ENCODE assay signal across 35 cellular contexts in genomic region chr9:114522847-114523246, GRCh38.
"Had no signal": no experiment of that assay in that cellular context is flagged by ENCODE, and none has a peak within 500 bp of the region (broad histone marks: within the 10 kb centered on the region; RNA-seq: fewer than 3 reads in every experiment).

No MANE protein-coding gene starts in this region.

- FAIRE-seq: TTC549 had no signal

- H3K9me3 Mint-ChIP-seq: activated B cell treated with CpG ODN at 0.5 μM for 24 hours; activated CD4-positive, alpha-beta memory T cell treated with anti-CD3 and anti-CD28 coated beads for 36 hours; activated CD4-positive, alpha-beta T cell treated with anti-CD3 and anti-CD28 coated beads, Interleukin-2, amount 10 ng/mL, durations not matched to agents 24 days and 14 days; activated naive CD4-positive, alpha-beta T cell treated with anti-CD3 and anti-CD28 coated beads, Interleukin-2, amount 10 ng/mL, durations not matched to agents 7 days and 5 days; activated naive CD4-positive, alpha-beta T cell treated with anti-CD3 and anti-CD28 coated beads, Interleukin-2, amount 50 U/mL, for 24 hours; activated naive CD8-positive, alpha-beta T cell treated with anti-CD3 and anti-CD28 coated beads, Interleukin-2, amount 50 U/mL, for 24 hours; activated T-cell treated with anti-CD3 and anti-CD28 coated beads, Interleukin-2, amount 50 U/mL, for 4 hours; activated T-cell treated with anti-CD3 and anti-CD28 coated beads, Interleukin-2, amount 50 U/mL, for 72 hours; activated T-helper 17 cell treated with anti-CD3 and anti-CD28 coated beads, Interleukin-2, amount 50 U/mL, for 72 hours; T-helper 2 cell treated with Interferon-gamma antibody and Interleukin-4, amounts not matched to agents 5 μg/mL and 100 μg/mL, for 36 hours had no signal

- H3K27me3 ChIP-seq: ascending aorta had no signal

- H3K27ac Mint-ChIP-seq: activated B cell treated with CpG ODN at 0.5 μM for 24 hours; activated CD4-positive, alpha-beta memory T cell treated with anti-CD3 and anti-CD28 coated beads for 36 hours; activated CD4-positive, alpha-beta T cell treated with anti-CD3 and anti-CD28 coated beads, Interleukin-2, amount 10 ng/mL, durations not matched to agents 24 days and 14 days; activated CD8-positive, alpha-beta T cell treated with anti-CD3 and anti-CD28 coated beads for 36 hours; activated naive CD4-positive, alpha-beta T cell treated with anti-CD3 and anti-CD28 coated beads, Interleukin-2, amount 10 ng/mL, durations not matched to agents 7 days and 5 days; activated naive CD4-positive, alpha-beta T cell treated with anti-CD3 and anti-CD28 coated beads, Interleukin-2, amount 50 U/mL, for 24 hours; activated naive CD8-positive, alpha-beta T cell; activated naive CD8-positive, alpha-beta T cell treated with anti-CD3 and anti-CD28 coated beads, Interleukin-2, amount 10 ng/mL, durations not matched to agents 7 days and 5 days; activated naive CD8-positive, alpha-beta T cell treated with anti-CD3 and anti-CD28 coated beads, Interleukin-2, amount 50 U/mL, for 24 hours; activated T-cell treated with anti-CD3 and anti-CD28 coated beads, Interleukin-2, amount 50 U/mL, for 72 hours; activated T-helper 1 cell treated with anti-CD3 and anti-CD28 coated beads, Interleukin-12 subunit alpha, Interleukin-12 subunit beta, Interleukin-2, Interleukin-4 antibody, amounts not matched to agents 30 ng/mL and 10 ng/mL and 1 ng/mL, durations not matched to agents 14 hours and 24 hours and 36 hours; activated T-helper 17 cell treated with anti-CD3 and anti-CD28 coated beads, Interleukin-2, amount 50 U/mL, for 72 hours; T-helper 1 cell treated with Interleukin-12 subunit alpha and Interleukin-12 subunit beta and Interleukin-4 antibody, amounts not matched to agents 30 μg/mL and 1 μg/mL, for 36 hours; T-helper 2 cell treated with Interferon-gamma antibody and Interleukin-4, amounts not matched to agents 5 μg/mL and 100 μg/mL, for 36 hours had no signal

- H3K36me3 Mint-ChIP-seq: activated CD4-positive, alpha-beta memory T cell treated with anti-CD3 and anti-CD28 coated beads for 36 hours; activated naive CD4-positive, alpha-beta T cell treated with anti-CD3 and anti-CD28 coated beads, Interleukin-2, amount 50 U/mL, for 24 hours; activated naive CD8-positive, alpha-beta T cell; brain had no signal

- ATAC-seq: activated CD8-positive, alpha-beta T cell treated with anti-CD3 and anti-CD28 coated beads for 36 hours; activated naive CD8-positive, alpha-beta T cell treated with anti-CD3 and anti-CD28 coated beads, Interleukin-2, amount 50 U/mL, for 24 hours; activated T-cell treated with anti-CD3 and anti-CD28 coated beads, Interleukin-2, amount 50 U/mL, for 4 hours; activated T-cell treated with anti-CD3 and anti-CD28 coated beads, Interleukin-2, amount 50 U/mL, for 72 hours; activated T-helper 17 cell treated with anti-CD3 and anti-CD28 coated beads, Interleukin-2, amount 50 U/mL, for 72 hours had no signal

- DNase-seq: activated B cell treated with CpG ODN at 0.5 μM for 24 hours; activated CD4-positive, alpha-beta memory T cell treated with anti-CD3 and anti-CD28 coated beads for 36 hours; activated CD4-positive, alpha-beta T cell treated with anti-CD3 and anti-CD28 coated beads for 4 hours; activated CD4-positive, alpha-beta T cell treated with anti-CD3 and anti-CD28 coated beads, Interleukin-2, amount 10 ng/mL, durations not matched to agents 24 days and 14 days; activated CD4-positive, alpha-beta T cell treated with anti-CD3 and anti-CD28 coated beads, Interleukin-2, amount 50 U/mL, for 1 hour; activated CD4-positive, alpha-beta T cell treated with anti-CD3 and anti-CD28 coated beads, Interleukin-2, amount 50 U/mL, for 4 hours; activated CD4-positive, CD25-positive, alpha-beta regulatory T cell treated with anti-CD3 and anti-CD28 coated beads, Interleukin-2, amount 50 U/mL, for 72 hours; activated CD8-positive, alpha-beta memory T cell treated with anti-CD3 and anti-CD28 coated beads, Interleukin-2, amount 50 U/mL, for 4 hours; activated CD8-positive, alpha-beta T cell treated with anti-CD3 and anti-CD28 coated beads for 36 hours; activated effector memory CD4-positive, alpha-beta T cell treated with anti-CD3 and anti-CD28 coated beads, Interleukin-2, amount 50 U/mL, for 16 hours; activated gamma-delta T cell treated with Interleukin-2 at 50 U/mL for 16 hours; activated naive CD4-positive, alpha-beta T cell; activated naive CD4-positive, alpha-beta T cell treated with anti-CD3 and anti-CD28 coated beads, Interleukin-2, amount 10 ng/mL, durations not matched to agents 7 days and 5 days; activated naive CD8-positive, alpha-beta T cell treated with anti-CD3 and anti-CD28 coated beads, Interleukin-2, amount 10 ng/mL, durations not matched to agents 7 days and 5 days; activated naive CD8-positive, alpha-beta T cell treated with anti-CD3 and anti-CD28 coated beads, Interleukin-2, amount 50 U/mL, for 24 hours; activated T-cell treated with anti-CD3 and anti-CD28 coated beads for 4 hours; activated T-cell treated with anti-CD3 and anti-CD28 coated beads, Interleukin-2, amount 50 U/mL, for 1 hour; activated T-cell treated with anti-CD3 and anti-CD28 coated beads, Interleukin-2, amount 50 U/mL, for 4 hours; activated T-cell treated with anti-CD3 and anti-CD28 coated beads, Interleukin-2, amount 50 U/mL, for 72 hours; amygdala; anterior cingulate cortex; central memory CD4-positive, alpha-beta T cell; T-helper 1 cell; T-helper 2 cell; T-helper 9 cell had no signal

- H3K36me3 ChIP-seq: ascending aorta had no signal

- H3K27ac ChIP-seq: ascending aorta, VCaP had no signal

- H3K4me3 Mint-ChIP-seq: activated B cell treated with CpG ODN at 0.5 μM for 24 hours; activated CD4-positive, alpha-beta memory T cell treated with anti-CD3 and anti-CD28 coated beads for 36 hours; activated CD4-positive, alpha-beta T cell treated with anti-CD3 and anti-CD28 coated beads, Interleukin-2, amount 10 ng/mL, durations not matched to agents 24 days and 14 days; activated CD8-positive, alpha-beta T cell treated with anti-CD3 and anti-CD28 coated beads for 36 hours; activated naive CD4-positive, alpha-beta T cell treated with anti-CD3 and anti-CD28 coated beads, Interleukin-2, amount 10 ng/mL, durations not matched to agents 7 days and 5 days; activated naive CD4-positive, alpha-beta T cell treated with anti-CD3 and anti-CD28 coated beads, Interleukin-2, amount 50 U/mL, for 24 hours; activated naive CD8-positive, alpha-beta T cell; activated naive CD8-positive, alpha-beta T cell treated with anti-CD3 and anti-CD28 coated beads, Interleukin-2, amount 10 ng/mL, durations not matched to agents 7 days and 5 days; activated naive CD8-positive, alpha-beta T cell treated with anti-CD3 and anti-CD28 coated beads, Interleukin-2, amount 50 U/mL, for 24 hours; activated T-cell treated with anti-CD3 and anti-CD28 coated beads, Interleukin-2, amount 50 U/mL, for 4 hours; activated T-cell treated with anti-CD3 and anti-CD28 coated beads, Interleukin-2, amount 50 U/mL, for 72 hours; activated T-helper 1 cell treated with anti-CD3 and anti-CD28 coated beads, Interleukin-12 subunit alpha, Interleukin-12 subunit beta, Interleukin-2, Interleukin-4 antibody, amounts not matched to agents 30 ng/mL and 10 ng/mL and 1 ng/mL, durations not matched to agents 14 hours and 24 hours and 36 hours; activated T-helper 17 cell treated with anti-CD3 and anti-CD28 coated beads, Interleukin-2, amount 50 U/mL, for 72 hours; T-helper 1 cell treated with Interleukin-12 subunit alpha and Interleukin-12 subunit beta and Interleukin-4 antibody, amounts not matched to agents 30 μg/mL and 1 μg/mL, for 36 hours; T-helper 2 cell treated with Interferon-gamma antibody and Interleukin-4, amounts not matched to agents 5 μg/mL and 100 μg/mL, for 36 hours had no signal

- H3K9me3 ChIP-seq: ascending aorta had no signal

- H3K4me1 Mint-ChIP-seq: activated naive CD4-positive, alpha-beta T cell treated with anti-CD3 and anti-CD28 coated beads, Interleukin-2, amount 50 U/mL, for 24 hours; activated T-helper 17 cell treated with anti-CD3 and anti-CD28 coated beads, Interleukin-2, amount 50 U/mL, for 72 hours had no signal

- H3K4me1 ChIP-seq: ascending aorta had no signal

- H3K4me3 ChIP-seq: ascending aorta had no signal
